18 cellular contexts compared by ENCODE assay signal in genomic region chr5:151106073-151106472, GRCh38. TPM values are rescaled to one million over a fixed set of nuclear protein-coding genes. Genes with fewer than 3 reads are reported as not detected.
DNase-seq lines count a peak whose midpoint lies in the region; ATAC-seq and TF ChIP-seq lines count a peak whose summit lies in the region.
"Had no signal": no experiment of that assay in that cellular context is flagged by ENCODE, and none has a peak within 500 bp of the region (broad histone marks: within the 10 kb centered on the region; RNA-seq: fewer than 3 reads in every experiment).

No MANE protein-coding gene starts in this region.

- peak overlapping the region; percentile 3 for H3K27ac ChIP-seq in CD4-positive, alpha-beta T cell (ENCODE audit: low read depth, low read length)
- H3K27ac ChIP-seq in esophagus muscularis mucosa (replicated peaks in 1 of 4): peak overlapping the region; percentile 73 to 88 (median 87)
- H3K27ac ChIP-seq in sigmoid colon: peak overlapping the region; percentile 81 to 94 (median 86)
- H3K27ac ChIP-seq: RWPE1 had no signal

- TF ChIP-seq EP300 in esophagus muscularis mucosa (IDR thresholded peaks at IDR 0.05) (no peak), sigmoid colon (IDR thresholded peaks at IDR 0.05) (no peak)

- 83% methylated on average over 4 of the region's 4 CpGs for WGBS in esophagus muscularis mucosa
- WGBS in sigmoid colon, 2 donors: 71 to 86% methylated on average over 4 of the region's 4 CpGs

- H3K4me1 ChIP-seq in esophagus muscularis mucosa (peaks cover 49 to 68% (median 57%) of the 10 kb centered on the region in 4 donors), sigmoid colon (peaks cover 0 to 71% (median 56%) of the 10 kb centered on the region in 4 donors)

- peaks cover 97% of the 10 kb centered on the region for H3K36me3 Mint-ChIP-seq in CD4-positive, alpha-beta T cell (ENCODE audit: low read depth)
- peaks cover 8% of the 10 kb centered on the region for H3K36me3 Mint-ChIP-seq in IgD-negative memory B cell

- peaks cover 15 to 88% (median 75%) of the 10 kb centered on the region in 4 donors for H3K36me3 ChIP-seq in esophagus muscularis mucosa
- H3K36me3 ChIP-seq in sigmoid colon: peaks cover 10 to 55% (median 26%) of the 10 kb centered on the region in 4 donors

- no peaks in the 10 kb centered on the region for H3K9me3 Mint-ChIP-seq in CD4-positive, alpha-beta T cell
- no peaks in the 10 kb centered on the region for H3K9me3 Mint-ChIP-seq in IgD-negative memory B cell
- H3K9me3 Mint-ChIP-seq: activated naive CD4-positive, alpha-beta T cell treated with anti-CD3 and anti-CD28 coated beads, Interleukin-2, amount 50 U/mL, for 24 hours; GM23338 had no signal

- no peaks in the 10 kb centered on the region for H3K9me3 ChIP-seq in CD4-positive, alpha-beta T cell (ENCODE audit: control insufficient read depth, low read length)
- H3K9me3 ChIP-seq in esophagus muscularis mucosa (no peaks in the 10 kb centered on the region), sigmoid colon (no peaks in the 10 kb centered on the region)
- H3K9me3 ChIP-seq: body of pancreas, tibial nerve had no signal

- no peaks in the 10 kb centered on the region for H3K27me3 ChIP-seq in CD4-positive, alpha-beta T cell (ENCODE audit: control insufficient read depth, insufficient read depth, low read length)
- H3K27me3 ChIP-seq in esophagus muscularis mucosa: no peaks in the 10 kb centered on the region
- no peaks in the 10 kb centered on the region for H3K27me3 ChIP-seq in sigmoid colon
- H3K27me3 ChIP-seq: body of pancreas, tibial nerve had no signal

- no peaks in the 10 kb centered on the region for H3K27me3 Mint-ChIP-seq in CD4-positive, alpha-beta T cell
- no peaks in the 10 kb centered on the region for H3K27me3 Mint-ChIP-seq in IgD-negative memory B cell
- H3K27me3 Mint-ChIP-seq: activated naive CD4-positive, alpha-beta T cell treated with anti-CD3 and anti-CD28 coated beads, Interleukin-2, amount 50 U/mL, for 24 hours had no signal

- TF ChIP-seq POLR2A in esophagus muscularis mucosa (IDR thresholded peaks at IDR 0.05; ENCODE audit: low read depth): no peak
- no peak for TF ChIP-seq POLR2A in sigmoid colon (IDR thresholded peaks at IDR 0.05)

- CTCF ChIA-PET in CD4-positive, alpha-beta T cell (lab: Charles Lee): no interaction called here
- CTCF ChIA-PET in GM10248 (lab: Yijun Ruan, JAX): interaction anchor here (0.9 to 14.8 kb wide), 7 partner anchors 9 to 210 kb away, joined by 3 to 325 read pairs (median 3); no protein-coding TSS in a partner anchor

- peaks cover 5% of the 10 kb centered on the region for H3K4me1 Mint-ChIP-seq in CD4-positive, alpha-beta T cell (ENCODE audit: low read depth)
- peaks cover 11 to 18% (median 16%) of the 10 kb centered on the region in 3 donors for H3K4me1 Mint-ChIP-seq in IgD-negative memory B cell
- H3K4me1 Mint-ChIP-seq: activated naive CD4-positive, alpha-beta T cell treated with anti-CD3 and anti-CD28 coated beads, Interleukin-2, amount 50 U/mL, for 24 hours; GM23338 had no signal

- intact Hi-C loops in CD4-positive, alpha-beta T cell (cut with DNase I, micrococcal nuclease): no loop called here
- intact Hi-C loops in esophagus muscularis mucosa (cut with DNase I): no loop called here
- intact Hi-C loops in sigmoid colon (cut with DNase I): loop anchor here (5.0 kb wide), 1 partner anchor 324 kb away; no protein-coding TSS in a partner anchor

- TF ChIP-seq CTCF in CD4-positive, alpha-beta T cell (IDR thresholded peaks at IDR 0.05): no peak
- TF ChIP-seq CTCF in esophagus muscularis mucosa (IDR thresholded peaks at IDR 0.05) (no peak), sigmoid colon (IDR thresholded peaks at IDR 0.05) (no peak), GM10248 (IDR thresholded peaks at IDR 0.05; ENCODE audit: control extremely low read depth, extremely low read depth, low read depth, missing control alignments) (no peak)

- peak overlapping the region; percentile 37 for H3K27ac Mint-ChIP-seq in CD4-positive, alpha-beta T cell
- peak overlapping the region in 2 of 3 donors; percentile 16 to 71 for H3K27ac Mint-ChIP-seq in IgD-negative memory B cell
- H3K27ac Mint-ChIP-seq: activated naive CD4-positive, alpha-beta T cell treated with anti-CD3 and anti-CD28 coated beads, Interleukin-2, amount 50 U/mL, for 24 hours; GM23338 had no signal

- H3K4me3 Mint-ChIP-seq in CD4-positive, alpha-beta T cell: no peak overlapping the region
- no peak overlapping the region for H3K4me3 Mint-ChIP-seq in IgD-negative memory B cell
- H3K4me3 Mint-ChIP-seq: activated naive CD4-positive, alpha-beta T cell treated with anti-CD3 and anti-CD28 coated beads, Interleukin-2, amount 50 U/mL, for 24 hours; GM23338 had no signal

- no peak overlapping the region for H3K4me3 ChIP-seq in esophagus muscularis mucosa
- H3K4me3 ChIP-seq in sigmoid colon: no peak overlapping the region
- H3K4me3 ChIP-seq: body of pancreas, GM23338, tibial nerve had no signal

- DNase-seq in CD4-positive, alpha-beta T cell: no peak
- DNase-seq in esophagus muscularis mucosa (ENCODE audit: extremely low spot score) (no peak), sigmoid colon (no peak), GM10248 (ENCODE audit: extremely low spot score) (no peak), inferior parietal cortex (ENCODE audit: extremely low spot score) (no peak), globus pallidus (ENCODE audit: low spot score) (no peak)
- DNase-seq in stimulated activated CD4-positive, alpha-beta T cell treated with anti-CD3 and anti-CD28 coated beads, Interleukin-4, amount 100 ng/mL, for 4 hours: no peak
- DNase-seq: activated T-cell treated with anti-CD3 and anti-CD28 coated beads, Interleukin-2, amount 50 U/mL, for 1 hour; body of pancreas; Calu3; cortex of kidney; MV-4-11; NCI-H187 treated with DMSO at 0.1 percent for 48 hours had no signal

- POLR2A ChIA-PET in CD4-positive, alpha-beta T cell (lab: Charles Lee): no interaction called here
- POLR2A ChIA-PET in GM10248 (lab: Yijun Ruan, JAX): interaction anchor here (0.5 to 0.6 kb wide), 2 partner anchors 9 to 548 kb away, joined by 3 to 6 read pairs; no protein-coding TSS in a partner anchor

- no peak for ATAC-seq in CD4-positive, alpha-beta T cell (ENCODE audit: poor library complexity)
- ATAC-seq: body of pancreas, GM23338 had no signal

RNA-seq across cellular contexts. Expression of gene TNIP1, which starts 25.2 kb away (rescaled TPM):
- total RNA-seq in CD4-positive, alpha-beta T cell: 100 to 1,000 TPM; 110 to 115 TPM
- polyA plus RNA-seq in IgD-negative memory B cell (78.3 TPM), sigmoid colon (100 to 1,000 TPM; 153 to 210 (median 195) TPM)
- total RNA-seq in esophagus muscularis mucosa (100 to 1,000 TPM in 3 of 4 donors, 10 to 100 TPM in 1; 91.4 to 136 (median 114) TPM), sigmoid colon (10 to 100 TPM; 55.1 to 73.1 (median 62.8) TPM)

RNA-seq across cellular contexts. Expression of gene ANXA6, which starts 51.5 kb away (rescaled TPM):
- total RNA-seq in CD4-positive, alpha-beta T cell: 100 to 1,000 TPM; 108 to 130 TPM
- polyA plus RNA-seq in IgD-negative memory B cell (298 TPM), sigmoid colon (100 to 1,000 TPM in 1 of 3 donors, 10 to 100 TPM in 2; 22.9 to 121 (median 45.0) TPM)
- total RNA-seq in esophagus muscularis mucosa (100 to 1,000 TPM; 232 to 442 (median 374) TPM), sigmoid colon (100 to 1,000 TPM; 233 to 333 (median 259) TPM)

Comparison
In these comparisons a context has a peak if more than half of its experiments do, and no peak if none do; other contexts are left out.
1. H3K27ac ChIP-seq: peak in every context shown above with its lines; median percentile 87 in esophagus muscularis mucosa; 86 in sigmoid colon; 3 in CD4-positive, alpha-beta T cell.